Comparison of ENCODE assay signal across 22 cellular contexts in genomic region chr19:35354898-35355297, GRCh38. TPM values are rescaled to one million over a fixed set of nuclear protein-coding genes. Genes with fewer than 3 reads are reported as not detected.
DNase-seq lines count a peak whose midpoint lies in the region; ATAC-seq and TF ChIP-seq lines count a peak whose summit lies in the region.
"Had no signal": no experiment of that assay in that cellular context is flagged by ENCODE, and none has a peak within 500 bp of the region (broad histone marks: within the 10 kb centered on the region; RNA-seq: fewer than 3 reads in every experiment).

No MANE protein-coding gene starts in this region.

- intact Hi-C loops in sigmoid colon (cut with DNase I), result loop anchor here (10.0 kb wide), 1 partner anchor 110 kb away; no protein-coding TSS in a partner anchor

- WGBS in sigmoid colon, 2 donors, result 76 to 86% methylated on average over 8 of the region's 8 CpGs

- H3K27ac Mint-ChIP-seq in effector memory CD8-positive, alpha-beta T cell, result peak overlapping the region in 1 of 2 donors; percentile 35
- H3K27ac Mint-ChIP-seq: nephron progenitor cell had no signal

- no peaks in the 10 kb centered on the region for H3K9me3 Mint-ChIP-seq in effector memory CD8-positive, alpha-beta T cell
- H3K9me3 Mint-ChIP-seq: dendritic cell treated with granulocyte-macrophage colony-stimulating factor and Interleukin-4, amounts not matched to agents 40 ng/mL and 50 ng/mL, for 4 days; nephron progenitor cell had no signal

- DNase-seq in activated effector memory CD4-positive, alpha-beta T cell treated with anti-CD3 and anti-CD28 coated beads, Interleukin-2, amount 50 U/mL, for 16 hours, result peak; percentile 50
- no peak for DNase-seq in activated effector memory CD4-positive, alpha-beta T cell treated with Interleukin-2 at 50 U/mL for 16 hours
- no peak for DNase-seq in effector memory CD8-positive, alpha-beta T cell
- DNase-seq in sigmoid colon, result peak; percentile 14
- DNase-seq in GM20000 (ENCODE audit: low spot score), result no peak
- DNase-seq in globus pallidus (ENCODE audit: low spot score), result no peak
- DNase-seq: activated CD4-positive, alpha-beta T cell treated with anti-CD3 and anti-CD28 coated beads for 4 hours; activated naive CD4-positive, alpha-beta T cell treated with anti-CD3 and anti-CD28 coated beads, Interleukin-2, amount 50 U/mL, for 16 hours; BE2C; COR-L47; KBM-7; left lung; midbrain; NCI-H1694; NCI-H2171 treated with DMSO at 0.1 percent for 48 hours; NCI-H526; nephron progenitor cell; SK-N-SH had no signal

- peaks cover 0 to 7% (median 0%) of the 10 kb centered on the region in 4 donors for H3K4me1 ChIP-seq in sigmoid colon
- H3K4me1 ChIP-seq: A549 had no signal

- TF ChIP-seq CTCF in sigmoid colon (IDR thresholded peaks at IDR 0.05) (no peak), GM20000 (IDR thresholded peaks at IDR 0.05; ENCODE audit: extremely low read depth, missing control alignments) (no peak)

- no peak for TF ChIP-seq EP300 in sigmoid colon (IDR thresholded peaks at IDR 0.05)

- H3K4me3 ChIP-seq in sigmoid colon, result no peak overlapping the region
- H3K4me3 ChIP-seq: A549, left lung, suprapubic skin had no signal

- peaks cover 12 to 38% of the 10 kb centered on the region in 2 donors for H3K27me3 Mint-ChIP-seq in effector memory CD8-positive, alpha-beta T cell

- TF ChIP-seq POLR2A in sigmoid colon (IDR thresholded peaks at IDR 0.05), result no peak

- no peak overlapping the region for H3K27ac ChIP-seq in sigmoid colon
- H3K27ac ChIP-seq: A549, left lung, suprapubic skin had no signal

- H3K4me1 Mint-ChIP-seq in effector memory CD8-positive, alpha-beta T cell (ENCODE audit: low read depth in 2 of 2), result peaks cover 11 to 14% of the 10 kb centered on the region in 2 donors

- no peaks in the 10 kb centered on the region for H3K9me3 ChIP-seq in sigmoid colon
- H3K9me3 ChIP-seq: A549, BE2C, left lung, SK-N-SH, suprapubic skin had no signal

- peaks cover 0 to 1% (median 0%) of the 10 kb centered on the region in 3 donors for H3K27me3 ChIP-seq in sigmoid colon
- H3K27me3 ChIP-seq: BE2C had no signal

- no peaks in the 10 kb centered on the region for H3K36me3 ChIP-seq in sigmoid colon
- H3K36me3 ChIP-seq: BE2C, left lung, suprapubic skin had no signal

- peak; percentile 59 for ATAC-seq in effector memory CD8-positive, alpha-beta T cell (replicated peaks)
- ATAC-seq: A549, left lung had no signal

- no peaks in the 10 kb centered on the region for H3K36me3 Mint-ChIP-seq in effector memory CD8-positive, alpha-beta T cell (ENCODE audit: insufficient read depth)

- no peak overlapping the region for H3K4me3 Mint-ChIP-seq in effector memory CD8-positive, alpha-beta T cell
- H3K4me3 Mint-ChIP-seq: dendritic cell treated with granulocyte-macrophage colony-stimulating factor and Interleukin-4, amounts not matched to agents 40 ng/mL and 50 ng/mL, for 4 days; nephron progenitor cell had no signal

RNA-seq across cellular contexts. Expression of gene FFAR3, which starts 3.4 kb away (rescaled TPM):
- 1 to 10 TPM; 1.1 to 1.9 (median 1.5) TPM for total RNA-seq in sigmoid colon
- under 1 TPM in 1 of 3 donors, not detected in 2; 0.67 TPM for polyA plus RNA-seq in sigmoid colon
- total RNA-seq: endothelial cell of umbilical vein, suprapubic skin had no signal
- polyA plus RNA-seq: A549, endothelial cell of umbilical vein, SK-N-SH had no signal

RNA-seq across cellular contexts. Expression of gene FFAR1, which starts 7.2 kb away (rescaled TPM):
- not detected for total RNA-seq in sigmoid colon
- polyA plus RNA-seq in sigmoid colon, result under 1 TPM in 1 of 3 donors, not detected in 2; 0.06 TPM
- total RNA-seq: endothelial cell of umbilical vein, left lung, suprapubic skin had no signal
- polyA plus RNA-seq: A549, endothelial cell of umbilical vein, SK-N-SH had no signal

RNA-seq across cellular contexts. Expression of gene GPR42, which starts 16.0 kb away (rescaled TPM):
- total RNA-seq in sigmoid colon, result under 1 TPM in 3 of 4 donors, not detected in 1; 0.27 to 0.83 (median 0.36) TPM
- under 1 TPM in 1 of 3 donors, not detected in 2; 0.17 TPM for polyA plus RNA-seq in sigmoid colon
- total RNA-seq: endothelial cell of umbilical vein, left lung, suprapubic skin had no signal
- polyA plus RNA-seq: A549, endothelial cell of umbilical vein, SK-N-SH had no signal

RNA-seq across cellular contexts. Expression of gene CD22, which starts 25.9 kb away (rescaled TPM):
- total RNA-seq in sigmoid colon, result 1 to 10 TPM; 1.2 to 4.8 (median 2.7) TPM
- polyA plus RNA-seq in sigmoid colon, result 100 to 1,000 TPM in 1 of 3 donors, 1 to 10 TPM in 1, under 1 TPM in 1; 0.69 to 107 (median 4.8) TPM
- total RNA-seq: endothelial cell of umbilical vein, suprapubic skin had no signal
- polyA plus RNA-seq: endothelial cell of umbilical vein had no signal

Comparison
In these comparisons a context has a peak if more than half of its experiments do, and no peak if none do; other contexts are left out.
1. DNase-seq: peak in activated effector memory CD4-positive, alpha-beta T cell treated with anti-CD3 and anti-CD28 coated beads, Interleukin-2, amount 50 U/mL, for 16 hours (single experiment) and sigmoid colon (single experiment); none in activated effector memory CD4-positive, alpha-beta T cell treated with Interleukin-2 at 50 U/mL for 16 hours (single experiment), effector memory CD8-positive, alpha-beta T cell (0 of 3), GM20000 (single experiment) and globus pallidus (single experiment).